ENCODE assay signal across 7 cellular contexts in genomic region chr21:31354604-31355443, GRCh38. TPM values are rescaled to one million over a fixed set of nuclear protein-coding genes. Genes with fewer than 3 reads are reported as not detected.
DNase-seq lines count a peak whose midpoint lies in the region; ATAC-seq, FAIRE-seq and TF ChIP-seq lines count a peak whose summit lies in the region.

No MANE protein-coding gene starts in this region.

- TF ChIP-seq POLR2A in GM12891 (IDR thresholded peaks at IDR 0.05; ENCODE audit: low read depth, low read length), result no peak

- H3K4me1 ChIP-seq in effector memory CD4-positive, alpha-beta T cell (ENCODE audit: control insufficient read depth, insufficient read depth, low read length, poor library complexity, severe bottlenecking), result peaks cover 24% of the 10 kb centered on the region

- no peaks in the 10 kb centered on the region for H3K27me3 Mint-ChIP-seq in activated CD4-positive, alpha-beta T cell treated with anti-CD3 and anti-CD28 coated beads, Interleukin-2, amount 10 ng/mL, durations not matched to agents 7 days and 5 days

- POLR2A ChIA-PET in activated CD4-positive, alpha-beta T cell treated with anti-CD3 and anti-CD28 coated beads, Interleukin-2, amount 10 ng/mL, durations not matched to agents 7 days and 5 days (lab: Charles Lee), result interaction anchor here (0.6 kb wide), 2 partner anchors 42 to 206 kb away, joined by 3 read pairs; no protein-coding TSS in a partner anchor

- H3K4me3 Mint-ChIP-seq in activated CD4-positive, alpha-beta T cell treated with anti-CD3 and anti-CD28 coated beads, Interleukin-2, amount 10 ng/mL, durations not matched to agents 7 days and 5 days, result peak overlapping the region; percentile 46

- CTCF ChIA-PET in activated CD4-positive, alpha-beta T cell treated with anti-CD3 and anti-CD28 coated beads, Interleukin-2, amount 10 ng/mL, durations not matched to agents 7 days and 5 days (lab: Charles Lee), result no interaction called here

- ATAC-seq in HG03565 (IDR thresholded peaks at IDR 0.05; ENCODE audit: unreplicated experiment) (peak; percentile 46), GM19351 (IDR thresholded peaks at IDR 0.05; ENCODE audit: unreplicated experiment) (no peak)

- H3K36me3 Mint-ChIP-seq in activated CD4-positive, alpha-beta T cell treated with anti-CD3 and anti-CD28 coated beads, Interleukin-2, amount 10 ng/mL, durations not matched to agents 7 days and 5 days (ENCODE audit: low read depth), result peaks cover 21% of the 10 kb centered on the region

- peak overlapping the region; percentile 64 for H3K27ac ChIP-seq in effector memory CD4-positive, alpha-beta T cell (ENCODE audit: insufficient read depth, low read length, poor library complexity, severe bottlenecking)

- H3K36me3 ChIP-seq in effector memory CD4-positive, alpha-beta T cell (ENCODE audit: control insufficient read depth, insufficient read depth, low read length), result no peaks in the 10 kb centered on the region

- H3K9me3 Mint-ChIP-seq in activated CD4-positive, alpha-beta T cell treated with anti-CD3 and anti-CD28 coated beads, Interleukin-2, amount 10 ng/mL, durations not matched to agents 7 days and 5 days, result peaks cover 18% of the 10 kb centered on the region

- peak overlapping the region; percentile 86 for H3K27ac Mint-ChIP-seq in activated CD4-positive, alpha-beta T cell treated with anti-CD3 and anti-CD28 coated beads, Interleukin-2, amount 10 ng/mL, durations not matched to agents 7 days and 5 days

- H3K4me3 ChIP-seq in effector memory CD4-positive, alpha-beta T cell (ENCODE audit: insufficient read depth, low read depth, low read length, poor library complexity, severe bottlenecking), result no peak overlapping the region

- no peaks in the 10 kb centered on the region for H3K27me3 ChIP-seq in effector memory CD4-positive, alpha-beta T cell (replicated peaks; ENCODE audit: control insufficient read depth, insufficient read depth, low read length, poor library complexity, severe bottlenecking)

- peak; percentile 89 for DNase-seq in activated CD4-positive, alpha-beta T cell treated with anti-CD3 and anti-CD28 coated beads, Interleukin-2, amount 10 ng/mL, durations not matched to agents 7 days and 5 days
- DNase-seq in effector memory CD4-positive, alpha-beta T cell, result peak; percentile 42 to 70 (median 53)
- peak; percentile 47 to 69 (median 54) for DNase-seq in stimulated activated CD4-positive, alpha-beta T cell treated with anti-CD3 and anti-CD28 coated beads, Interleukin-1b, Interleukin-23, amount 100 ng/mL, for 24 hours (ENCODE audit: low read depth in 4 of 4, low spot score in 1 of 4)
- no peak for DNase-seq in putamen (ENCODE audit: low spot score)
- no peak for DNase-seq in GM12891 (ENCODE audit: insufficient read length, low spot score)

- FAIRE-seq in GM12891 (lab: Jason Lieb, UNC), result no peak

- H3K4me1 Mint-ChIP-seq in activated CD4-positive, alpha-beta T cell treated with anti-CD3 and anti-CD28 coated beads, Interleukin-2, amount 10 ng/mL, durations not matched to agents 7 days and 5 days, result peaks cover 46% of the 10 kb centered on the region

- no peaks in the 10 kb centered on the region for H3K9me3 ChIP-seq in effector memory CD4-positive, alpha-beta T cell (ENCODE audit: control insufficient read depth, low read length)

TF ChIP-seq in GM12891, 5 proteins besides CTCF, POLR2A, EP300 and RAD21:
- TF ChIP-seq TAF1 (IDR thresholded peaks at IDR 0.05; ENCODE audit: low read depth, low read length), result no peak
- no peak for TF ChIP-seq SPI1 (IDR thresholded peaks at IDR 0.05; ENCODE audit: low read depth, low read length)
- TF ChIP-seq PAX5 (IDR thresholded peaks at IDR 0.05; ENCODE audit: insufficient read depth, low read length, severe bottlenecking), result no peak
- TF ChIP-seq POLR2AphosphoS5 (IDR thresholded peaks at IDR 0.05; ENCODE audit: low read depth, low read length), result no peak
- TF ChIP-seq POU2F2 (IDR thresholded peaks at IDR 0.05; ENCODE audit: low read depth, low read length), result no peak

RNA-seq across cellular contexts. Expression of gene TIAM1, which starts 10.8 kb away (rescaled TPM):
- total RNA-seq in activated CD4-positive, alpha-beta T cell treated with anti-CD3 and anti-CD28 coated beads, Interleukin-2, amount 10 ng/mL, durations not matched to agents 7 days and 5 days, result 10 to 100 TPM; 55.7 to 59.1 TPM
- 0.19 TPM for polyA plus RNA-seq in GM12891 (2012; ENCODE audit: low read depth, missing spikeins)

Comparison
In these comparisons a context has a peak if more than half of its experiments do, and no peak if none do; other contexts are left out.
1. DNase-seq: peak in activated CD4-positive, alpha-beta T cell treated with anti-CD3 and anti-CD28 coated beads, Interleukin-2, amount 10 ng/mL, durations not matched to agents 7 days and 5 days (single experiment), effector memory CD4-positive, alpha-beta T cell (3 of 3) and stimulated activated CD4-positive, alpha-beta T cell treated with anti-CD3 and anti-CD28 coated beads, Interleukin-1b, Interleukin-23, amount 100 ng/mL, for 24 hours (4 of 4); none in putamen (single experiment) and GM12891 (single experiment).